8 cellular contexts compared by ENCODE assay signal in genomic region chr2:46913471-46914381, GRCh38. TPM values are rescaled to one million over a fixed set of nuclear protein-coding genes. Genes with fewer than 3 reads are reported as not detected.
A peak's percentile ranks its signal among the peaks of the same experiment; 100 is the strongest.
DNase-seq lines count a peak whose midpoint lies in the region; ATAC-seq, FAIRE-seq and TF ChIP-seq lines count a peak whose summit lies in the region.

No MANE protein-coding gene starts in this region.

- DNase-seq in BJ (ENCODE audit: low read depth) (no peak), HuH-7 (ENCODE audit: low spot score) (peak; percentile 32), GM12878 (ENCODE audit: low read depth, low spot score) (no peak), lower lobe of right lung (no peak), DMS153 (lab: John Stamatoyannopoulos, UW) (no peak), DMS53 (lab: John Stamatoyannopoulos, UW) (no peak)

- H2AFZ ChIP-seq in GM12878 (ENCODE audit: control insufficient read depth, low read depth, low read length), result no peak overlapping the region

- H3K36me3 ChIP-seq in BJ (ENCODE audit: control insufficient read depth, insufficient read depth, low read length), result peaks cover 18% of the 10 kb centered on the region
- H3K36me3 ChIP-seq in GM12878 (ENCODE audit: control insufficient read depth in 2 of 2, insufficient read depth in 2 of 2, low read length in 1 of 2), result peaks cover 4 to 5% of the 10 kb centered on the region in 2 experiments; a peak in 1 of 4 replicates
- H3K36me3 ChIP-seq in lower lobe of right lung, result peaks cover 32% of the 10 kb centered on the region

- peak overlapping the region; percentile 31; the same call in 1 of the 2 replicates for H3K4me2 ChIP-seq in GM12878 (ENCODE audit: control insufficient read depth, insufficient read depth)

- RAD21 ChIA-PET in GM12878 (lab: Charles Lee; ENCODE audit: unreplicated experiment), result no interaction called here

- ATAC-seq in GM12878 (no peak), lower lobe of right lung (no peak), HG02571 (IDR thresholded peaks at IDR 0.05; ENCODE audit: unreplicated experiment) (no peak), GM21825 (IDR thresholded peaks at IDR 0.05; ENCODE audit: unreplicated experiment) (no peak)

- SMC1A ChIA-PET in GM12878 (lab: Charles Lee; ENCODE audit: uncharacterized antibody, unreplicated experiment), result interaction anchor here (0.6 to 1.0 kb wide), 2 partner anchors 10 to 522 kb away, joined by 3 read pairs; no protein-coding TSS in a partner anchor

- H3K27me3 ChIP-seq in BJ (ENCODE audit: control insufficient read depth, insufficient read depth, low read length), result no peaks in the 10 kb centered on the region
- H3K27me3 ChIP-seq in GM12878 (replicated peaks in 1 of 2; ENCODE audit: control insufficient read depth in 2 of 2, insufficient read depth in 2 of 2, low read length in 1 of 2), result no peaks in the 10 kb centered on the region
- no peaks in the 10 kb centered on the region for H3K27me3 ChIP-seq in lower lobe of right lung (ENCODE audit: low read depth)

- H3K4me3 ChIP-seq in BJ (ENCODE audit: low read depth, low read length) (peak overlapping the region; percentile 97), GM12878 (peak overlapping the region; percentile 84; the same call in 1 of the 2 replicates), lower lobe of right lung (peak overlapping the region; percentile 99)

- TF ChIP-seq CTCF in BJ (IDR thresholded peaks at IDR 0.05; ENCODE audit: insufficient read depth, low read depth, low read length) (no peak), GM12878 (IDR thresholded peaks at IDR 0.05 in 2 of 3, conservative IDR thresholded peaks at IDR 0.05 in 1 of 3; ENCODE audit: control insufficient read depth in 2 of 3, extremely low read depth in 1 of 3, insufficient read depth in 1 of 3, low read depth in 3 of 3, low read length in 3 of 3) (0 out of 6 replicates have a peak, but pooled peaks of 1 of the 3 experiments have one; percentile 5), lower lobe of right lung (IDR thresholded peaks at IDR 0.05) (no peak)

- H3K27ac ChIP-seq in GM12878 (ENCODE audit: control insufficient read depth, insufficient read depth) (no peak overlapping the region), lower lobe of right lung (no peak overlapping the region)

- H3K9me3 ChIP-seq in GM12878 (replicated peaks; ENCODE audit: control insufficient read depth, insufficient read depth, low read length) (no peaks in the 10 kb centered on the region), lower lobe of right lung (no peaks in the 10 kb centered on the region)

- FAIRE-seq in GM12878 (lab: Jason Lieb, UNC), result no peak

- TF ChIP-seq RAD21 in GM12878 (IDR thresholded peaks at IDR 0.05; ENCODE audit: insufficient read depth, low read depth, low read length), result no peak

- in situ Hi-C loops in GM12878 (cut with MboI), result no loop called here

- POLR2A ChIA-PET in BJ (lab: Charles Lee), result interaction anchor here (0.5 to 0.6 kb wide), 3 partner anchors 13 to 143 kb away, joined by 4 to 12 read pairs (median 5); no protein-coding TSS in a partner anchor
- POLR2A ChIA-PET in GM12878 (lab: Charles Lee), result interaction anchor here (0.6 kb wide), 1 partner anchor 65 kb away, joined by 4 read pairs; no protein-coding TSS in a partner anchor

- CTCF ChIA-PET in BJ (lab: Yijun Ruan, JAX), result interaction anchor here (0.7 to 1.2 kb wide), 3 partner anchors 23 to 58 kb away, joined by 3 to 6 read pairs (median 3); no protein-coding TSS in a partner anchor
- CTCF ChIA-PET in GM12878 (lab: Yijun Ruan, JAX), result interaction anchor here (1.4 kb wide), 1 partner anchor 137 kb away, joined by 3 read pairs; no protein-coding TSS in a partner anchor

- peaks cover 18% of the 10 kb centered on the region for H3K79me2 ChIP-seq in GM12878 (ENCODE audit: control insufficient read depth, insufficient read depth, low read length)

- H3K4me1 ChIP-seq in GM12878 (ENCODE audit: control insufficient read depth, insufficient read depth, low read length) (peaks cover 24% of the 10 kb centered on the region), lower lobe of right lung (peaks cover 38% of the 10 kb centered on the region)

- WGBS in GM12878 (ENCODE audit: insufficient coverage, insufficient replicate concordance, low lambda C conversion rate, missing lambda C conversion rate), result 97% methylated on average over 8 of the region's 8 CpGs

- BruUV-seq in GM12878 (replicated peaks; lab: Mats Ljungman, UMichigan), result no TSS peak

- TF ChIP-seq EP300 in GM12878 (IDR thresholded peaks at IDR 0.05; ENCODE audit: borderline replicate concordance in 1 of 2, control insufficient read depth in 1 of 2, low read depth in 2 of 2, low read length in 2 of 2), result no peak

- no peak for TF ChIP-seq POLR2A in GM12878 (IDR thresholded peaks at IDR 0.05; ENCODE audit: low read depth, low read length)

- H3K9ac ChIP-seq in GM12878 (ENCODE audit: control insufficient read depth, insufficient read depth, low read length), result no peak overlapping the region

- 0 out of 2 replicates have a peak, but pooled peaks cover 5% of the 10 kb centered on the region for H4K20me1 ChIP-seq in GM12878 (ENCODE audit: control insufficient read depth, insufficient read depth)

- intact Hi-C loops in GM12878 (cut with micrococcal nuclease; ENCODE audit: unreplicated experiment), result no loop called here
- intact Hi-C loops in lower lobe of right lung (cut with DNase I), result no loop called here

TF ChIP-seq in GM12878, 131 proteins besides CTCF, POLR2A, EP300 and RAD21 (continues in another document):
- no peak for TF ChIP-seq NR2F1 (conservative IDR thresholded peaks at IDR 0.05)
- no peak for TF ChIP-seq CEBPB (IDR thresholded peaks at IDR 0.05; ENCODE audit: borderline replicate concordance in 1 of 2, low read depth in 2 of 2, low read length in 2 of 2)
- no peak for TF ChIP-seq PBX3 (IDR thresholded peaks at IDR 0.05; ENCODE audit: insufficient replicate concordance, low read depth, low read length)
- TF ChIP-seq TCF12 (IDR thresholded peaks at IDR 0.05; ENCODE audit: low read depth, low read length), result no peak
- no peak for TF ChIP-seq CHD2 (IDR thresholded peaks at IDR 0.05; ENCODE audit: borderline replicate concordance, low read depth, low read length)
- no peak for TF ChIP-seq USF2 (IDR thresholded peaks at IDR 0.05; ENCODE audit: borderline replicate concordance, low read depth, low read length)

RNA-seq across cellular contexts. Expression of gene MCFD2, which starts 1.9 kb away (rescaled TPM):
- polyA plus RNA-seq in BJ (2011; rRNA removed), result 166 and 236 TPM in 2 replicates
- 114 and 156 TPM in 2 replicates for polyA minus RNA-seq in BJ (2011; rRNA and poly(A)+ RNA removed)
- total RNA-seq in GM12878 (2013; cell fraction: nucleolus; rRNA removed), result 47.7 and 66.1 TPM in 2 replicates
- 37.1 and 39.6 TPM in 2 replicates for total RNA-seq in GM12878 (2014; rRNA removed)
- 40.2 and 40.9 TPM in 2 replicates for total RNA-seq in GM12878 (2014; rRNA removed; fragmentation: Illumina TruSeq; extraction: Trizol)
- 41.7 and 43.5 TPM in 2 replicates for total RNA-seq in GM12878 (2021)
- 16.7 TPM for polyA plus RNA-seq in GM12878 (2011; ENCODE audit: low read depth)
- polyA plus RNA-seq in GM12878 (2011; rRNA removed), result 57.3 and 86.6 TPM in 2 replicates
- polyA plus RNA-seq in GM12878 (2011; cell fraction: cytosol; rRNA removed), result 32.0 and 38.7 TPM in 2 replicates
- 23.7 and 25.7 TPM in 2 replicates for polyA plus RNA-seq in GM12878 (2011; cell fraction: nucleus; rRNA removed)
- 26.4 and 27.5 TPM in 2 replicates for polyA plus RNA-seq in GM12878 (2012)
- 40.3 and 43.2 TPM in 2 replicates for polyA plus RNA-seq in GM12878 (2014; fragmentation: Illumina TruSeq; extraction: Trizol)
- polyA plus RNA-seq in GM12878 (2014; fragmentation: Nextera tagmentation; extraction: Ambion mirVana), result 10 to 100 TPM; 35.8 to 40.7 TPM
- polyA plus RNA-seq in GM12878 (2014; rRNA removed), result 32.4 and 35.5 TPM in 2 replicates
- polyA plus RNA-seq in GM12878 (2016; fragmentation: Nextera tagmentation; extraction: Ambion mirVana), result 10 to 100 TPM; 35.0 to 40.4 TPM
- polyA minus RNA-seq in GM12878 (2011; rRNA and poly(A)+ RNA removed), result 52.5 and 69.2 TPM in 2 replicates
- polyA minus RNA-seq in GM12878 (2011; cell fraction: cytosol; rRNA and poly(A)+ RNA removed), result 17.8 and 19.9 TPM in 2 replicates
- polyA minus RNA-seq in GM12878 (2011; cell fraction: nucleus; rRNA and poly(A)+ RNA removed), result 14.3 and 24.3 TPM in 2 replicates
- 82.3 TPM for total RNA-seq in lower lobe of right lung

RNA-seq across cellular contexts. Expression of gene TTC7A, which starts 27.3 kb away (rescaled TPM):
- polyA plus RNA-seq in BJ (2011; rRNA removed) (15.3 and 28.8 TPM in 2 replicates), GM12878 (2011; rRNA removed) (9.8 and 18.7 TPM in 2 replicates), GM12878 (2014; fragmentation: Illumina TruSeq; extraction: Trizol) (12.4 and 25.4 TPM in 2 replicates), GM12878 (2014; fragmentation: Nextera tagmentation; extraction: Ambion mirVana) (1 to 10 TPM; 2.1 to 3.5 TPM), GM12878 (2014; rRNA removed) (28.3 and 28.8 TPM in 2 replicates), GM12878 (2016; fragmentation: Nextera tagmentation; extraction: Ambion mirVana) (10 to 100 TPM in 1 of 2 experiments, 1 to 10 TPM in 1; 7.5 to 24.2 TPM)
- polyA minus RNA-seq in BJ (2011; rRNA and poly(A)+ RNA removed), result 22.1 and 24.9 TPM in 2 replicates
- total RNA-seq in GM12878 (2013; cell fraction: nucleolus; rRNA removed), result 82.8 and 96.3 TPM in 2 replicates
- total RNA-seq in GM12878 (2014; rRNA removed) (32.3 and 32.5 TPM in 2 replicates), GM12878 (2014; rRNA removed; fragmentation: Illumina TruSeq; extraction: Trizol) (13.4 and 13.8 TPM in 2 replicates), GM12878 (2021) (50.8 and 51.6 TPM in 2 replicates), lower lobe of right lung (60.9 TPM)
- polyA plus RNA-seq in GM12878 (2011; ENCODE audit: low read depth), result 9.5 TPM
- polyA plus RNA-seq in GM12878 (2011; cell fraction: cytosol; rRNA removed), result 23.4 and 25.5 TPM in 2 replicates
- polyA plus RNA-seq in GM12878 (2011; cell fraction: nucleus; rRNA removed), result 62.3 and 80.4 TPM in 2 replicates
- polyA plus RNA-seq in GM12878 (2012), result 22.5 and 22.9 TPM in 2 replicates
- 25.9 and 47.3 TPM in 2 replicates for polyA minus RNA-seq in GM12878 (2011; rRNA and poly(A)+ RNA removed)
- 10.2 and 13.3 TPM in 2 replicates for polyA minus RNA-seq in GM12878 (2011; cell fraction: cytosol; rRNA and poly(A)+ RNA removed)
- polyA minus RNA-seq in GM12878 (2011; cell fraction: nucleus; rRNA and poly(A)+ RNA removed), result 30.1 and 47.2 TPM in 2 replicates
